Comparison of ENCODE assay signal across 13 cellular contexts in the genomic region with DNA sequence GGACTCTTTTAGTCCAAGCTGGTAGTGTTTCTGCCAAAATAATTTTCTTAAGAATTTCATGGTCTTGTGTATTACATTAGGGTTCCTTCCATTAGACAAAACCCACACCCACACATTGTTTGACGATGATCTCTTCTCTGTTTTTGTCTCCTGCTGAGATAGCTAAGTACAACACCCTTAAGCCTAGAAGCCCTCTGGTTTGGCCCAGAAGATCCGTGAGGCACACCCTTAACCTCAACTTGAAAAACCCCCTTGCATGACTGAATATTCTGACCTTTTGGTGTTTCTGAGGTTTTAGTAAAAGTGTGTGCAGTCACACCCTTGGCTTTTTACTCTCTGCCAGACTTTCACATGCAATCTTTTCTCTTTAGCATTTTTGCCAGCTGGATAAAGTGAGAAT. TPM values are rescaled to one million over a fixed set of nuclear protein-coding genes. Genes with fewer than 3 reads are reported as not detected.
DNase-seq lines count a peak whose midpoint lies in the region; ATAC-seq and TF ChIP-seq lines count a peak whose summit lies in the region.
"Had no signal": no experiment of that assay in that cellular context is flagged by ENCODE, and none has a peak within 500 bp of the region (broad histone marks: within the 10 kb centered on the region; RNA-seq: fewer than 3 reads in every experiment).

No MANE protein-coding gene starts in this region.

- TF ChIP-seq POLR2A in IMR-90 (IDR thresholded peaks at IDR 0.05; ENCODE audit: low read depth, low read length) (no peak), prostate gland (IDR thresholded peaks at IDR 0.05) (no peak)

- peak overlapping the region; percentile 7; the same call in 1 of the 2 replicates for H3K18ac ChIP-seq in IMR-90 (ENCODE audit: low read depth, low read length)

- H3K14ac ChIP-seq in IMR-90 (replicated peaks; ENCODE audit: low read depth, low read length): no peak overlapping the region

- H3K36me3 ChIP-seq in IMR-90 (ENCODE audit: control insufficient read depth, insufficient read depth, low read length) (no peaks in the 10 kb centered on the region), fibroblast of lung (ENCODE audit: control insufficient read depth, insufficient read depth, low read length) (no peaks in the 10 kb centered on the region), SJCRH30 (no peaks in the 10 kb centered on the region), prostate gland (no peaks in the 10 kb centered on the region)

- no peak overlapping the region for H4K8ac ChIP-seq in IMR-90 (ENCODE audit: low read depth in 2 of 2, low read length in 2 of 2)

- POLR2A ChIA-PET in IMR-90 (lab: Charles Lee; ENCODE audit: unreplicated experiment): no interaction called here

- CTCF ChIA-PET in IMR-90 (lab: Yijun Ruan, JAX): interaction anchor here (0.7 to 0.8 kb wide), 2 partner anchors 23 to 78 kb away, joined by 3 to 4 read pairs; no protein-coding TSS in a partner anchor

- TF ChIP-seq RAD21 in IMR-90 (IDR thresholded peaks at IDR 0.05; ENCODE audit: low read length): no peak

- in situ Hi-C loops in IMR-90 (cut with MboI; ENCODE audit: low sequenced_read_pairs): no loop called here

- peak; percentile 33 for DNase-seq in CD1c-positive myeloid dendritic cell (ENCODE audit: extremely low spot score)
- peak; percentile 28 for DNase-seq in GM20000 (ENCODE audit: low spot score)
- peak; percentile 11 for DNase-seq in IMR-90
- peak; percentile 6 to 97 for DNase-seq in fibroblast of lung (ENCODE audit: low read depth in 2 of 2)
- DNase-seq in SJCRH30: no peak
- no peak for DNase-seq in prostate gland (ENCODE audit: low spot score)
- no peak for DNase-seq in SHP77 (lab: John Stamatoyannopoulos, UW)
- no peak for DNase-seq in Right ventricle myocardium superior
- DNase-seq: activated CD8-positive, alpha-beta memory T cell treated with anti-CD3 and anti-CD28 coated beads, Interleukin-2, amount 50 U/mL, for 4 hours; COR-L47; effector CD4-positive, alpha-beta T cell; NCI-H510A had no signal

- ATAC-seq in IMR-90 (ENCODE audit: low read depth) (no peak), Right ventricle myocardium superior (ENCODE audit: poor library complexity) (no peak)

- no peak overlapping the region for H3K4ac ChIP-seq in IMR-90 (ENCODE audit: low read depth, low read length)

- intact Hi-C loops in IMR-90 (cut with micrococcal nuclease) (no loop called here), prostate gland (cut with DNase I) (no loop called here), Right ventricle myocardium superior (cut with DNase I) (no loop called here)

- peaks cover 2% of the 10 kb centered on the region; the same call in 1 of the 2 replicates for H3K27me3 ChIP-seq in IMR-90 (ENCODE audit: control insufficient read depth, insufficient read depth, low read length)
- H3K27me3 ChIP-seq in fibroblast of lung (ENCODE audit: control insufficient read depth, insufficient read depth, low read length): no peaks in the 10 kb centered on the region
- no peaks in the 10 kb centered on the region for H3K27me3 ChIP-seq in SJCRH30
- no peaks in the 10 kb centered on the region for H3K27me3 ChIP-seq in prostate gland (replicated peaks; ENCODE audit: insufficient read depth)

- H3K4me3 ChIP-seq in IMR-90 (ENCODE audit: insufficient read depth, low read depth, low read length) (no peak overlapping the region), fibroblast of lung (replicated peaks in 1 of 4; ENCODE audit: control extremely low read depth in 1 of 4, insufficient read depth in 1 of 4, low read depth in 3 of 4, low read length in 4 of 4) (no peak overlapping the region), SJCRH30 (no peak overlapping the region), prostate gland (no peak overlapping the region)

- no peak overlapping the region for H2BK120ac ChIP-seq in IMR-90 (ENCODE audit: low read depth, low read length)

- no peak overlapping the region for H3K27ac ChIP-seq in IMR-90 (ENCODE audit: insufficient read depth, low read length)
- H3K27ac ChIP-seq in fibroblast of lung (ENCODE audit: insufficient read depth, low read length): no peak overlapping the region
- no peak overlapping the region for H3K27ac ChIP-seq in SJCRH30
- no peak overlapping the region for H3K27ac ChIP-seq in prostate gland

- no peak overlapping the region for H4K5ac ChIP-seq in IMR-90 (ENCODE audit: low read depth, low read length)

- H3K9ac ChIP-seq in IMR-90 (ENCODE audit: low read depth, low read length) (no peak overlapping the region), fibroblast of lung (ENCODE audit: insufficient read depth, low read length) (no peak overlapping the region)

- H2BK20ac ChIP-seq in IMR-90 (ENCODE audit: low read depth, low read length): no peak overlapping the region

- BruUV-seq in IMR-90 (replicated peaks; lab: Mats Ljungman, UMichigan): no TSS peak

- peak overlapping the region; percentile 66; the same call in 1 of the 2 replicates for H3K4me2 ChIP-seq in IMR-90 (ENCODE audit: low read depth, low read length)
- no peak overlapping the region for H3K4me2 ChIP-seq in fibroblast of lung (ENCODE audit: extremely low read depth, insufficient read depth, low read length)

- no peaks in the 10 kb centered on the region for H3K79me2 ChIP-seq in fibroblast of lung (ENCODE audit: control insufficient read depth, insufficient read depth, low read length)

- no peak overlapping the region for H2AK9ac ChIP-seq in IMR-90 (replicated peaks; ENCODE audit: low read depth, low read length, poor library complexity)

- H2BK15ac ChIP-seq in IMR-90 (ENCODE audit: low read depth, low read length): no peak overlapping the region

- H4K20me1 ChIP-seq in IMR-90 (ENCODE audit: insufficient read depth, low read length) (no peaks in the 10 kb centered on the region), fibroblast of lung (ENCODE audit: control insufficient read depth, extremely low read depth, insufficient read depth, low read length) (no peaks in the 10 kb centered on the region)

- H2AFZ ChIP-seq in IMR-90 (replicated peaks; ENCODE audit: low read length, poor library complexity): no peak overlapping the region
- no peak overlapping the region for H2AFZ ChIP-seq in fibroblast of lung (ENCODE audit: low read length)

- no peak overlapping the region for H4K91ac ChIP-seq in IMR-90 (ENCODE audit: insufficient read depth, low read depth, low read length)

- no peak overlapping the region for H3K23ac ChIP-seq in IMR-90 (ENCODE audit: low read depth, low read length)

- no peaks in the 10 kb centered on the region; the same call in 1 of the 2 replicates for H3K9me1 ChIP-seq in IMR-90 (ENCODE audit: insufficient read depth, low read length)

- H3K9me3 ChIP-seq in IMR-90 (ENCODE audit: control insufficient read depth, insufficient read depth, low read length) (peaks cover 5% of the 10 kb centered on the region), fibroblast of lung (ENCODE audit: control insufficient read depth, insufficient read depth, low read depth, low read length) (no peaks in the 10 kb centered on the region), SJCRH30 (replicated peaks) (no peaks in the 10 kb centered on the region; the same call in 1 of the 2 replicates), prostate gland (no peaks in the 10 kb centered on the region)

- no peaks in the 10 kb centered on the region for H3K79me1 ChIP-seq in IMR-90 (ENCODE audit: low read depth in 1 of 2, low read length in 2 of 2)

- H3K4me1 ChIP-seq in IMR-90 (ENCODE audit: control insufficient read depth, insufficient read depth, low read length) (no peaks in the 10 kb centered on the region; the same call in 1 of the 2 replicates), fibroblast of lung (ENCODE audit: control insufficient read depth, extremely low read depth, insufficient read depth, low read length) (no peaks in the 10 kb centered on the region), SJCRH30 (no peaks in the 10 kb centered on the region), prostate gland (replicated peaks) (no peaks in the 10 kb centered on the region)

- H2BK5ac ChIP-seq in IMR-90 (ENCODE audit: low read depth, low read length, poor library complexity, severe bottlenecking): peak overlapping the region; percentile 58

- TF ChIP-seq CTCF in GM20000 (IDR thresholded peaks at IDR 0.05; ENCODE audit: extremely low read depth, missing control alignments): no peak
- no peak for TF ChIP-seq CTCF in IMR-90 (conservative IDR thresholded peaks at IDR 0.05; ENCODE audit: low read depth, low read length)
- no peak for TF ChIP-seq CTCF in fibroblast of lung (conservative IDR thresholded peaks at IDR 0.05 in 1 of 2, IDR thresholded peaks at IDR 0.05 in 1 of 2; ENCODE audit: low read depth in 1 of 2, low read length in 2 of 2)
- no peak for TF ChIP-seq CTCF in prostate gland (IDR thresholded peaks at IDR 0.05)

- H3K56ac ChIP-seq in IMR-90 (ENCODE audit: extremely low read depth, insufficient read depth, low read length): no peak overlapping the region

- no peak overlapping the region for H2AK5ac ChIP-seq in IMR-90 (ENCODE audit: low read depth, low read length)

- WGBS in IMR-90 (ENCODE audit: extremely low coverage in 2 of 2, insufficient read length in 1 of 2), 2 experiments: 60% methylated on average over 1 of the region's 2 CpGs; no CpG with 5 or more reads in 1 of the 2 experiments
- 76% methylated on average over 2 of the region's 2 CpGs for WGBS in prostate gland

- dilution Hi-C loops in IMR-90 (cut with HindIII; ENCODE audit: low sequenced_read_pairs, unreplicated experiment): no loop called here

RNA-seq across cellular contexts. Expression of gene ERCC6, which starts 29.3 kb away (rescaled TPM):
- total RNA-seq in IMR-90 (2012; rRNA removed) (14.9 and 18.1 TPM in 2 replicates), fibroblast of lung (12.6 and 14.4 TPM in 2 replicates), prostate gland (10 to 100 TPM; 18.5 to 45.5 TPM), Right ventricle myocardium superior (25.3 TPM)
- polyA plus RNA-seq in IMR-90 (2012; rRNA removed) (7.2 and 7.3 TPM in 2 replicates), fibroblast of lung (6.2 and 6.9 TPM in 2 replicates)
- 2.3 and 4.7 TPM in 2 replicates for polyA plus RNA-seq in IMR-90 (2012; cell fraction: cytosol; rRNA removed)
- polyA plus RNA-seq in IMR-90 (2012; cell fraction: nucleus; rRNA removed; ENCODE audit: low replicate concordance): 7.2 and 11.8 TPM in 2 replicates
- 4.8 and 5.0 TPM in 2 replicates for polyA plus RNA-seq in fibroblast of lung (2012)
- 27.5 and 32.4 TPM in 2 replicates for polyA minus RNA-seq in fibroblast of lung (ENCODE audit: low replicate concordance)
- 5.7 and 7.1 TPM in 2 replicates for total RNA-seq in SJCRH30 (2014; rRNA removed; shearing (Covaris generic))

RNA-seq across cellular contexts. Expression of gene SLC18A3, which starts 41.9 kb away (rescaled TPM):
- total RNA-seq in IMR-90 (2012; rRNA removed) (not detected in 2 replicates), fibroblast of lung (not detected in 2 replicates), prostate gland (not detected), Right ventricle myocardium superior (not detected)
- polyA plus RNA-seq in IMR-90 (2012; rRNA removed) (not detected in 2 replicates), fibroblast of lung (not detected in 2 replicates)
- not detected in 2 replicates for polyA plus RNA-seq in IMR-90 (2012; cell fraction: cytosol; rRNA removed)
- not detected in 2 replicates for polyA plus RNA-seq in IMR-90 (2012; cell fraction: nucleus; rRNA removed; ENCODE audit: low replicate concordance)
- not detected in 2 replicates for polyA plus RNA-seq in fibroblast of lung (2012)
- not detected in 2 replicates for polyA minus RNA-seq in fibroblast of lung (ENCODE audit: low replicate concordance)
- total RNA-seq in SJCRH30 (2014; rRNA removed; shearing (Covaris generic)): not detected in 2 replicates
- total RNA-seq: progenitor cell of endocrine pancreas had no signal

RNA-seq across cellular contexts. Expression of gene CHAT, which starts 45.6 kb away (rescaled TPM):
- total RNA-seq in IMR-90 (2012; rRNA removed) (not detected in 2 replicates), fibroblast of lung (not detected in 2 replicates), prostate gland (under 1 TPM in 1 of 2 donors, not detected in 1; 0.40 TPM), Right ventricle myocardium superior (not detected)
- polyA plus RNA-seq in IMR-90 (2012; rRNA removed) (not detected in 2 replicates), fibroblast of lung (not detected in 2 replicates)
- polyA plus RNA-seq in IMR-90 (2012; cell fraction: cytosol; rRNA removed): not detected in 2 replicates
- not detected in 2 replicates for polyA plus RNA-seq in IMR-90 (2012; cell fraction: nucleus; rRNA removed; ENCODE audit: low replicate concordance)
- not detected in 2 replicates for polyA plus RNA-seq in fibroblast of lung (2012)
- polyA minus RNA-seq in fibroblast of lung (ENCODE audit: low replicate concordance): not detected in 2 replicates
- not detected in 2 replicates for total RNA-seq in SJCRH30 (2014; rRNA removed; shearing (Covaris generic))
- total RNA-seq: progenitor cell of endocrine pancreas had no signal

Comparison
In these comparisons a context has a peak if more than half of its experiments do, and no peak if none do; other contexts are left out.
1. DNase-seq: peak in CD1c-positive myeloid dendritic cell (single experiment), GM20000 (single experiment), IMR-90 (single experiment) and fibroblast of lung (2 of 2); none in SJCRH30 (0 of 2), prostate gland (single experiment), SHP77 (0 of 2) and Right ventricle myocardium superior (single experiment).